10 cellular contexts compared by ENCODE assay signal in genomic region chr11:96161271-96162089, GRCh38.
DNase-seq lines count a peak whose midpoint lies in the region; ATAC-seq and TF ChIP-seq lines count a peak whose summit lies in the region.
"Had no signal": no experiment of that assay in that cellular context is flagged by ENCODE, and none has a peak within 500 bp of the region (broad histone marks: within the 10 kb centered on the region; RNA-seq: fewer than 3 reads in every experiment).

No MANE protein-coding gene starts in this region.

- peaks cover 39 to 64% (median 45%) of the 10 kb centered on the region in 4 donors for H3K4me1 Mint-ChIP-seq in CD4-positive, CD25-positive, alpha-beta regulatory T cell
- H3K4me1 Mint-ChIP-seq in progenitor cell of endocrine pancreas (ENCODE audit: low read depth) = peaks cover 15% of the 10 kb centered on the region

- H3K27ac Mint-ChIP-seq in CD4-positive, CD25-positive, alpha-beta regulatory T cell = peak overlapping the region in 2 of 3 donors; percentile 23 to 65
- peak overlapping the region; percentile 3 for H3K27ac Mint-ChIP-seq in progenitor cell of endocrine pancreas
- H3K27ac Mint-ChIP-seq: stimulated activated effector memory CD8-positive, alpha-beta T cell treated with anti-CD3 and anti-CD28 coated beads, Interleukin-12 subunit alpha, Interleukin-12 subunit beta, amount 100 ng/mL, for 72 hours had no signal

- no peaks in the 10 kb centered on the region for H3K27me3 Mint-ChIP-seq in CD4-positive, CD25-positive, alpha-beta regulatory T cell
- no peaks in the 10 kb centered on the region for H3K27me3 Mint-ChIP-seq in progenitor cell of endocrine pancreas

- H3K36me3 ChIP-seq in CD4-positive, CD25-positive, alpha-beta regulatory T cell (ENCODE audit: control insufficient read depth, insufficient read depth, low read length) = no peaks in the 10 kb centered on the region

- H3K27me3 ChIP-seq in CD4-positive, CD25-positive, alpha-beta regulatory T cell (ENCODE audit: control insufficient read depth, insufficient read depth, low read length) = no peaks in the 10 kb centered on the region

- no peak overlapping the region for H3K4me3 ChIP-seq in CD4-positive, CD25-positive, alpha-beta regulatory T cell (ENCODE audit: low read depth, low read length)
- H3K4me3 ChIP-seq in fibroblast of mammary gland (ENCODE audit: control insufficient read depth, low read depth, low read length) = no peak overlapping the region

- peaks cover 10% of the 10 kb centered on the region for H3K36me3 Mint-ChIP-seq in CD4-positive, CD25-positive, alpha-beta regulatory T cell
- peaks cover 3% of the 10 kb centered on the region for H3K36me3 Mint-ChIP-seq in progenitor cell of endocrine pancreas (ENCODE audit: insufficient read depth)
- H3K36me3 Mint-ChIP-seq: stimulated activated effector memory CD8-positive, alpha-beta T cell treated with anti-CD3 and anti-CD28 coated beads, Interleukin-12 subunit alpha, Interleukin-12 subunit beta, amount 100 ng/mL, for 72 hours had no signal

- TF ChIP-seq CTCF in fibroblast of mammary gland (conservative IDR thresholded peaks at IDR 0.05; ENCODE audit: control insufficient read depth, insufficient read depth, low read depth, low read length) = no peak
- no peak for TF ChIP-seq CTCF in progenitor cell of endocrine pancreas (IDR thresholded peaks at IDR 0.05; ENCODE audit: unreplicated experiment)

- no peak overlapping the region for H3K4me3 Mint-ChIP-seq in CD4-positive, CD25-positive, alpha-beta regulatory T cell
- no peak overlapping the region for H3K4me3 Mint-ChIP-seq in progenitor cell of endocrine pancreas (ENCODE audit: low read depth)
- H3K4me3 Mint-ChIP-seq: stimulated activated effector memory CD8-positive, alpha-beta T cell treated with anti-CD3 and anti-CD28 coated beads, Interleukin-12 subunit alpha, Interleukin-12 subunit beta, amount 100 ng/mL, for 72 hours had no signal

- no peak for ATAC-seq in CD4-positive, CD25-positive, alpha-beta regulatory T cell (ENCODE audit: low read depth in 2 of 2)
- no peak for ATAC-seq in GM21737 (IDR thresholded peaks at IDR 0.05; ENCODE audit: unreplicated experiment)
- ATAC-seq in HG03571 (IDR thresholded peaks at IDR 0.05; ENCODE audit: unreplicated experiment) = no peak
- ATAC-seq: stimulated activated effector memory CD8-positive, alpha-beta T cell treated with anti-CD3 and anti-CD28 coated beads, Interleukin-12 subunit alpha, Interleukin-12 subunit beta, amount 100 ng/mL, for 72 hours had no signal

- peaks cover 20% of the 10 kb centered on the region for H3K4me1 ChIP-seq in CD4-positive, CD25-positive, alpha-beta regulatory T cell (ENCODE audit: control insufficient read depth, insufficient read depth, low read length, poor library complexity, severe bottlenecking)

- peaks cover 0 to 3% (median 0%) of the 10 kb centered on the region in 7 donors for H3K9me3 Mint-ChIP-seq in CD4-positive, CD25-positive, alpha-beta regulatory T cell
- no peaks in the 10 kb centered on the region for H3K9me3 Mint-ChIP-seq in progenitor cell of endocrine pancreas (ENCODE audit: low read depth)
- H3K9me3 Mint-ChIP-seq: stimulated activated effector memory CD8-positive, alpha-beta T cell treated with anti-CD3 and anti-CD28 coated beads, Interleukin-12 subunit alpha, Interleukin-12 subunit beta, amount 100 ng/mL, for 72 hours had no signal

- no peak overlapping the region for H3K27ac ChIP-seq in CD4-positive, CD25-positive, alpha-beta regulatory T cell (ENCODE audit: insufficient read depth, low read length, poor library complexity, severe bottlenecking)

- no peaks in the 10 kb centered on the region for H3K9me3 ChIP-seq in CD4-positive, CD25-positive, alpha-beta regulatory T cell (ENCODE audit: control insufficient read depth in 2 of 2, low read length in 2 of 2)

- DNase-seq in CD4-positive, CD25-positive, alpha-beta regulatory T cell = no peak
- DNase-seq in NCI-H524 treated with DMSO at 0.1 percent for 48 hours (lab: John Stamatoyannopoulos, UW) (peak; percentile 6), fibroblast of mammary gland (ENCODE audit: low read depth) (peak; percentile 68), progenitor cell of endocrine pancreas (ENCODE audit: low spot score, unreplicated experiment) (no peak), NCI-H748 treated with DMSO at 0.1 percent for 48 hours (lab: John Stamatoyannopoulos, UW) (no peak)
- no peak for DNase-seq in activated CD4-positive, alpha-beta T cell treated with anti-CD3 and anti-CD28 coated beads for 4 hours
- DNase-seq: T-helper 2 cell had no signal

Comparison
In these comparisons a context has a peak if more than half of its experiments do, and no peak if none do; other contexts are left out.
1. DNase-seq: peak in NCI-H524 treated with DMSO at 0.1 percent for 48 hours (single experiment) and fibroblast of mammary gland (single experiment); none in CD4-positive, CD25-positive, alpha-beta regulatory T cell (0 of 3), progenitor cell of endocrine pancreas (single experiment), activated CD4-positive, alpha-beta T cell treated with anti-CD3 and anti-CD28 coated beads for 4 hours (0 of 2) and NCI-H748 treated with DMSO at 0.1 percent for 48 hours (single experiment).